In the genomic region with DNA sequence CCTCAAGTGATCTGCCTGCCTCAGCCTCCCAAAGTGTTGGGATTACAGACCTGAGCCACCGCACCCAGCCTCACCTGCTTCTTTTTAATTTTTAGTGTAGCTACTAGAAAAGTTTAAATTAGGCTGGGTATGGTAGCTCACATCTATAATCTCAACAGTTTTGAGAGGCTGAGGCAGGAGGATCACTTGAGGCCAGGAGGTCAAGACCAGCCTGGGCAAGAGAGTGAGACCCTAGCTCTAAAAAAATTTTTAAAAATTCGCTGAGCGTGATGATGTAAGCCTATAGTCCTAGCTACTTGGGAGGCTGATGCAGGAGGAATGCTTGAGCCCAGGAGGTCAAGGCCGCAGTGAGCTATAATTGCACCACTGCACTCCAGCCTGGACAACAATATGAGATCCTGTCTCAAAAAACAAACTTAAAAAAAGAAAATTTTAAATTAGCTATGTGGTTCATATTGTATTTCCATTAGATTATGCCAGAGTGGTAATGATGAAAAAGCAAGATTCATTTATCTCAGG, we compare ENCODE assay signal across 20 cellular contexts.
"Had no signal": no experiment of that assay in that cellular context is flagged by ENCODE, and none has a peak within 500 bp of the region (broad histone marks: within the 10 kb centered on the region; RNA-seq: fewer than 3 reads in every experiment).

No MANE protein-coding gene starts in this region.

- H3K27ac ChIP-seq: foreskin keratinocyte, sigmoid colon, skin epidermis, transverse colon had no signal

- H3K27me3 Mint-ChIP-seq: naive thymus-derived CD4-positive, alpha-beta T cell; stimulated activated naive B cell treated with anti-CD40 and anti-IgM and Interleukin-4, amounts not matched to agents 10 μg/mL and 1 μg/mL and 100 μg/mL, for 72 hours; stimulated activated naive CD8-positive, alpha-beta T cell treated with anti-CD3 and anti-CD28 coated beads, Interleukin-15, amount 100 ng/mL, for 72 hours had no signal

- H3K4me3 Mint-ChIP-seq: naive thymus-derived CD4-positive, alpha-beta T cell; nephron progenitor cell; stimulated activated naive B cell treated with anti-CD40 and anti-IgM and Interleukin-4, amounts not matched to agents 10 μg/mL and 1 μg/mL and 100 μg/mL, for 72 hours; stimulated activated naive CD8-positive, alpha-beta T cell treated with anti-CD3 and anti-CD28 coated beads, Interleukin-15, amount 100 ng/mL, for 72 hours had no signal

- H3K9me3 Mint-ChIP-seq: naive thymus-derived CD4-positive, alpha-beta T cell; nephron progenitor cell; stimulated activated naive B cell treated with anti-CD40 and anti-IgM and Interleukin-4, amounts not matched to agents 10 μg/mL and 1 μg/mL and 100 μg/mL, for 72 hours; stimulated activated naive CD8-positive, alpha-beta T cell treated with anti-CD3 and anti-CD28 coated beads, Interleukin-15, amount 100 ng/mL, for 72 hours had no signal

- FAIRE-seq: colon, islet of Langerhans had no signal

- H3K4me1 ChIP-seq: foreskin keratinocyte, transverse colon had no signal

- H3K9me3 ChIP-seq: heart left ventricle, psoas muscle, sigmoid colon, testis, transverse colon had no signal

- H3K27me3 ChIP-seq: foreskin keratinocyte, heart left ventricle, sigmoid colon, testis, transverse colon had no signal

- DNase-seq: dermis blood vessel endothelial cell; foreskin keratinocyte; heart left ventricle; hypothalamus; kidney glomerular epithelial cell; mammary epithelial cell; naive thymus-derived CD4-positive, alpha-beta T cell; nephron progenitor cell; psoas muscle; retina; sigmoid colon; stimulated activated CD4-positive, alpha-beta T cell treated with anti-CD3 and anti-CD28 coated beads, Interleukin-2, amount 100 ng/mL, for 24 hours; stimulated activated CD4-positive, alpha-beta T cell treated with anti-CD3 and anti-CD28 coated beads, Interleukin-4, amount 100 ng/mL, for 4 hours; stimulated activated naive B cell treated with anti-CD40 and anti-IgM and Interleukin-4, amounts not matched to agents 10 μg/mL and 1 μg/mL and 100 μg/mL, for 72 hours; stimulated activated naive CD8-positive, alpha-beta T cell treated with anti-CD3 and anti-CD28 coated beads, Interleukin-15, amount 100 ng/mL, for 72 hours; testis; transverse colon had no signal

- H3K27ac Mint-ChIP-seq: nephron progenitor cell; stimulated activated naive B cell treated with anti-CD40 and anti-IgM and Interleukin-4, amounts not matched to agents 10 μg/mL and 1 μg/mL and 100 μg/mL, for 72 hours; stimulated activated naive CD8-positive, alpha-beta T cell treated with anti-CD3 and anti-CD28 coated beads, Interleukin-15, amount 100 ng/mL, for 72 hours had no signal

- H3K4me3 ChIP-seq: heart left ventricle, psoas muscle, sigmoid colon, skin epidermis, testis, transverse colon had no signal
